Comparison of ENCODE assay signal across 14 cellular contexts in the genomic region with DNA sequence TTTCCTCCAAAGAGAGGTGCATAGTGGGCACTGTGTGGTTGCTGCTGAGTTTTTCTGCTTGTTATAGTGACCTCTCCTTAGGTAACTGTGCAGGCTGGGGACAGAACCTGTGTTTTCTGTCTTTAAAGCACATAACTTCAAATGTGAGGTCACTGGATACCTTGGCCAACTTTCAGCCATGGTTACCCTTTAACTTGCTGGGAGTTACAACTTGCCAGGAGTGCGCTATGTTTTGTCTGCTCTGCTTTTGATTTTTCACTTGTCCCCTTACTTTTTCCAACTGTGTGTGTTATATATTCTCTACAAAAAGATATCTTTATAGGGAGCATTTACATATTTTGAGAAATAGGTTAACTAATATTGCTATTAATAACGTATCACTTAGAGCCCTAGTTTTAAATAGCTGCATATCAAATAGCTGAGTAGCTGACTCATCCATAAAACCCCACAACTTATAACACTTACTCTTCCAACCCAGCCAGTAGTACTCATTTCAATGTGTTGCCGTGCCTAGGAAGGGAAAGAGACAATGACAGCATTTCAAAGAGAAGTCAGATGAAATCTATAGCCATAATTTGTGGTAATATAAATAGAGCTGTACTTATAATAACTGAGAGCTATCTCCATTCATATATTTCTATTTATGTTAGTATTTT. TPM values are rescaled to one million over a fixed set of nuclear protein-coding genes. Genes with fewer than 3 reads are reported as not detected.
DNase-seq lines count a peak whose midpoint lies in the region; ATAC-seq, FAIRE-seq and TF ChIP-seq lines count a peak whose summit lies in the region.
"Had no signal": no experiment of that assay in that cellular context is flagged by ENCODE, and none has a peak within 500 bp of the region (broad histone marks: within the 10 kb centered on the region; RNA-seq: fewer than 3 reads in every experiment).

No MANE protein-coding gene starts in this region.

- H3K9me3 Mint-ChIP-seq in astrocyte (ENCODE audit: unreplicated experiment) = peaks cover 2% of the 10 kb centered on the region
- H3K9me3 Mint-ChIP-seq: activated naive CD4-positive, alpha-beta T cell treated with anti-CD3 and anti-CD28 coated beads for 36 hours; CD8-positive, alpha-beta T cell; mesothelial cell of epicardium had no signal

- no peak overlapping the region for H3K4me3 ChIP-seq in AG10803 (ENCODE audit: low read length)
- no peak overlapping the region for H3K4me3 ChIP-seq in astrocyte (ENCODE audit: insufficient read depth, low read depth, low read length)
- H3K4me3 ChIP-seq in kidney (ENCODE audit: low read length in 2 of 2) = no peak overlapping the region
- no peak overlapping the region for H3K4me3 ChIP-seq in aorta (ENCODE audit: low read length in 2 of 2)
- H3K4me3 ChIP-seq: SJSA1 had no signal

- H4K20me1 ChIP-seq in astrocyte (ENCODE audit: insufficient read depth, low read length) = no peaks in the 10 kb centered on the region

- H3K4me3 Mint-ChIP-seq in astrocyte (ENCODE audit: unreplicated experiment) = no peak overlapping the region
- H3K4me3 Mint-ChIP-seq: activated naive CD4-positive, alpha-beta T cell treated with anti-CD3 and anti-CD28 coated beads for 36 hours; mesothelial cell of epicardium had no signal

- H3K79me2 ChIP-seq in astrocyte (ENCODE audit: insufficient read depth, low read length) = no peaks in the 10 kb centered on the region

- ATAC-seq in aorta (ENCODE audit: low FRiP score) = no peak
- ATAC-seq in HG02759 (IDR thresholded peaks at IDR 0.05; ENCODE audit: unreplicated experiment) = no peak

- DNase-seq in AG10803 (ENCODE audit: low read depth) (peak; percentile 29), HCEC 1CT (peak; percentile 25), astrocyte (ENCODE audit: low read depth) (peak; percentile 65), kidney (no peak), aorta (no peak), NCI-H2171 (lab: John Stamatoyannopoulos, UW) (no peak), DMS 273 treated with DMSO at 0.1 percent for 48 hours (lab: John Stamatoyannopoulos, UW) (no peak)
- DNase-seq: activated CD4-positive, CD25-positive, alpha-beta regulatory T cell; activated naive CD4-positive, alpha-beta T cell treated with anti-CD3 and anti-CD28 coated beads for 36 hours; CD8-positive, alpha-beta T cell; NCI-H69 had no signal

- 30 to 37% methylated on average over 3 of the region's 3 CpGs for WGBS in aorta, 2 donors

- H3K4me2 ChIP-seq in astrocyte (ENCODE audit: low read length) = no peak overlapping the region

- FAIRE-seq in astrocyte (lab: Jason Lieb, UNC) (no peak), kidney (lab: Jason Lieb, UNC) (peak; percentile 82)

- H2AFZ ChIP-seq in astrocyte (ENCODE audit: low read depth, low read length) = no peak overlapping the region

- no peak overlapping the region for H3K27ac ChIP-seq in astrocyte (ENCODE audit: low read depth, low read length)
- peak overlapping the region; percentile 70 to 74 for H3K27ac ChIP-seq in kidney (ENCODE audit: low read depth in 2 of 2, low read length in 2 of 2)
- no peak overlapping the region for H3K27ac ChIP-seq in aorta (ENCODE audit: low read depth in 1 of 2, low read length in 2 of 2)
- H3K27ac ChIP-seq: SJSA1 had no signal

- H3K27me3 ChIP-seq in astrocyte (ENCODE audit: insufficient read depth, low read length) (no peaks in the 10 kb centered on the region), aorta (ENCODE audit: control insufficient read depth in 1 of 2, insufficient read depth in 2 of 2, low read length in 1 of 2) (no peaks in the 10 kb centered on the region)

- no peaks in the 10 kb centered on the region for H3K36me3 Mint-ChIP-seq in astrocyte (ENCODE audit: low read depth, unreplicated experiment)
- H3K36me3 Mint-ChIP-seq: mesothelial cell of epicardium had no signal

- H3K4me1 Mint-ChIP-seq in astrocyte (ENCODE audit: low read depth, unreplicated experiment) = peaks cover 17% of the 10 kb centered on the region

- intact Hi-C loops in kidney (cut with DNase I) (no loop called here), aorta (cut with DNase I) (no loop called here)

- no peaks in the 10 kb centered on the region for H3K36me3 ChIP-seq in astrocyte (ENCODE audit: insufficient read depth, low read length)
- no peaks in the 10 kb centered on the region for H3K36me3 ChIP-seq in kidney (ENCODE audit: control insufficient read depth in 1 of 2, insufficient read depth in 2 of 2, low read length in 2 of 2)
- H3K36me3 ChIP-seq in aorta (ENCODE audit: control insufficient read depth in 1 of 2, insufficient read depth in 2 of 2, low read length in 1 of 2) = no peaks in the 10 kb centered on the region
- H3K36me3 ChIP-seq: SJSA1 had no signal

- H3K9ac ChIP-seq in astrocyte (ENCODE audit: low read length) (no peak overlapping the region), kidney (ENCODE audit: low read length in 2 of 2) (no peak overlapping the region)

- no peaks in the 10 kb centered on the region for H3K27me3 Mint-ChIP-seq in astrocyte (ENCODE audit: low read depth, unreplicated experiment)

- H3K9me3 ChIP-seq in astrocyte (ENCODE audit: insufficient read depth, low read depth, low read length) = no peaks in the 10 kb centered on the region
- H3K9me3 ChIP-seq in kidney (ENCODE audit: control insufficient read depth in 1 of 2, low read length in 2 of 2) = no peaks in the 10 kb centered on the region
- H3K9me3 ChIP-seq in aorta (ENCODE audit: control insufficient read depth, low read length) = no peaks in the 10 kb centered on the region
- H3K9me3 ChIP-seq: SJSA1 had no signal

- no peak overlapping the region for H3K27ac Mint-ChIP-seq in astrocyte (ENCODE audit: unreplicated experiment)
- H3K27ac Mint-ChIP-seq: activated naive CD4-positive, alpha-beta T cell treated with anti-CD3 and anti-CD28 coated beads for 36 hours; mesothelial cell of epicardium had no signal

- H3K4me1 ChIP-seq in astrocyte (ENCODE audit: insufficient read depth, low read length) (peaks cover 3% of the 10 kb centered on the region), kidney (ENCODE audit: control insufficient read depth in 1 of 2, insufficient read depth in 1 of 2, low read depth in 1 of 2, low read length in 2 of 2) (peaks cover 13 to 22% of the 10 kb centered on the region in 2 donors), aorta (ENCODE audit: control insufficient read depth in 1 of 2, insufficient read depth in 2 of 2, low read length in 2 of 2) (no peaks in the 10 kb centered on the region)
- H3K4me1 ChIP-seq: SJSA1 had no signal

- TF ChIP-seq CTCF in AG10803 (conservative IDR thresholded peaks at IDR 0.05; ENCODE audit: low read length) = no peak
- no peak for TF ChIP-seq CTCF in astrocyte (IDR thresholded peaks at IDR 0.05; ENCODE audit: insufficient read depth, low read depth, low read length)
- no peak for TF ChIP-seq CTCF in kidney (IDR thresholded peaks at IDR 0.05; ENCODE audit: borderline replicate concordance, extremely low read depth, insufficient read depth)

RNA-seq across cellular contexts. Expression of a gene that starts 51.6 kb away (rescaled TPM):
- total RNA-seq in astrocyte = 5.3 and 6.7 TPM in 2 replicates
- 74.8 TPM for total RNA-seq in kidney
- polyA plus RNA-seq in kidney (ENCODE audit: insufficient read depth, low read depth, low replicate concordance) = 29.4 TPM
- total RNA-seq in aorta = 1 to 10 TPM; 3.5 to 3.7 TPM
- polyA plus RNA-seq in aorta = 1 to 10 TPM in 1 of 2 donors, under 1 TPM in 1; 0.20 to 4.1 TPM
- total RNA-seq: SJSA1 had no signal

Comparison
In these comparisons a context has a peak if more than half of its experiments do, and no peak if none do; other contexts are left out.
1. DNase-seq: peak in AG10803 (single experiment), HCEC 1CT (single experiment) and astrocyte (single experiment); none in kidney (single experiment), aorta (0 of 2), NCI-H2171 (single experiment) and DMS 273 treated with DMSO at 0.1 percent for 48 hours (single experiment).
2. H3K27ac ChIP-seq: peak in kidney (2 of 2); none in astrocyte (single experiment) and aorta (0 of 2).